1 cellular context compared by ENCODE assay signal in the genomic region with DNA sequence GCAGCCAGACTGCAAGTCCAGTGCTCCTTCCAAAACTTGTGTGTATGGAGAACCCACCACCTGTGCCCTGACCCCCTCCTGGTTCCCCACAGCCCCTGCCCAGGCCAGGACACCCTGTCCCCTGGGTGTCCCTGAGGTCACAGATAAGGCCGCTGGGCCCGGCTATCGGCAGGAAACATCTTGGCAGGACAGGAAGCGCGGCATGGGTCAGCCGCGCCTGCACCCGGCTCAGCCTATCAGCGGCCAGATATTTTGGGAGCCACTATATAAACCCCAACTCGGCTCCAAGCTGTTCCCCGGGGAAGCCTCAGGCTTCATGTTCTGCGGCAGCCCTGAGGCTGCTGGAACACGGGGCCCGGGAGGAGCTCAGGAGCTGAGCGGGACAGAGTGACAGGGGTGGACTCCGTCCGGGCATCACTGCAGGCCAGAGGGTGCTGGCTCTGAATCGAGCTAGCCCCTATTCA.
TF ChIP-seq lines count a peak whose summit lies in the region.

No MANE protein-coding gene starts in this region.

TF ChIP-seq in K562, 482 proteins besides CTCF, POLR2A, EP300 and RAD21 (continued from another document and continues in another):
- TF ChIP-seq TOE1 (IDR thresholded peaks at IDR 0.05; ENCODE audit: borderline replicate concordance), result no peak
- TF ChIP-seq TOE1 (CRISPR knock-in tag; IDR thresholded peaks at IDR 0.05; ENCODE audit: borderline replicate concordance, low read depth), result no peak
- TF ChIP-seq NR2C2 (CRISPR knock-in tag; IDR thresholded peaks at IDR 0.05), result no peak
- peak; percentile 82 for TF ChIP-seq NR2C2 (tag; IDR thresholded peaks at IDR 0.05)
- TF ChIP-seq CBX8 (IDR thresholded peaks at IDR 0.05; ENCODE audit: borderline replicate concordance, extremely low read depth, low read depth, low read length, poor library complexity, severe bottlenecking), result no peak
- TF ChIP-seq ZNF41 (CRISPR knock-in tag; conservative IDR thresholded peaks at IDR 0.05), result no peak
- TF ChIP-seq, protein P1, sequence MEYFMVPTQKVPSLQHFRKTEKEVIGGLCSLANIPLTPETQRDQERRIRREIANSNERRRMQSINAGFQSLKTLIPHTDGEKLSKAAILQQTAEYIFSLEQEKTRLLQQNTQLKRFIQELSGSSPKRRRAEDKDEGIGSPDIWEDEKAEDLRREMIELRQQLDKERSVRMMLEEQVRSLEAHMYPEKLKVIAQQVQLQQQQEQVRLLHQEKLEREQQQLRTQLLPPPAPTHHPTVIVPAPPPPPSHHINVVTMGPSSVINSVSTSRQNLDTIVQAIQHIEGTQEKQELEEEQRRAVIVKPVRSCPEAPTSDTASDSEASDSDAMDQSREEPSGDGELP (CRISPR knock-in tag; IDR thresholded peaks at IDR 0.05; ENCODE audit: borderline replicate concordance), result peak; percentile 60; the same call in 1 of the 2 replicates
- TF ChIP-seq ZNF589 (CRISPR knock-in tag; IDR thresholded peaks at IDR 0.05; ENCODE audit: low read depth), result peak; percentile 67
- TF ChIP-seq GTF2F1 (IDR thresholded peaks at IDR 0.05; ENCODE audit: low read depth, low read length), result 0 out of 2 replicates have a peak, but pooled peaks have one; percentile 47
- TF ChIP-seq, protein P2, sequence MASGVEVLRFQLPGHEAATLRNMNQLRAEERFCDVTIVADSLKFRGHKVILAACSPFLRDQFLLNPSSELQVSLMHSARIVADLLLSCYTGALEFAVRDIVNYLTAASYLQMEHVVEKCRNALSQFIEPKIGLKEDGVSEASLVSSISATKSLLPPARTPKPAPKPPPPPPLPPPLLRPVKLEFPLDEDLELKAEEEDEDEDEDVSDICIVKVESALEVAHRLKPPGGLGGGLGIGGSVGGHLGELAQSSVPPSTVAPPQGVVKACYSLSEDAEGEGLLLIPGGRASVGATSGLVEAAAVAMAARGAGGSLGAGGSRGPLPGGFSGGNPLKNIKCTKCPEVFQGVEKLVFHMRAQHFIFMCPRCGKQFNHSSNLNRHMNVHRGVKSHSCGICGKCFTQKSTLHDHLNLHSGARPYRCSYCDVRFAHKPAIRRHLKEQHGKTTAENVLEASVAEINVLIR (CRISPR knock-in tag; IDR thresholded peaks at IDR 0.05), result no peak
- TF ChIP-seq ARID1B (IDR thresholded peaks at IDR 0.05), result peak; percentile 98
- 0 out of 2 replicates have a peak, but pooled peaks have one; percentile 57 for TF ChIP-seq ZNF134 (CRISPR knock-in tag; conservative IDR thresholded peaks at IDR 0.05)
- no peak for TF ChIP-seq CREBBP (IDR thresholded peaks at IDR 0.05; ENCODE audit: low read depth, low read length)
- TF ChIP-seq POLR2AphosphoS5 (IDR thresholded peaks at IDR 0.05; ENCODE audit: control insufficient read depth, insufficient read depth, low read depth, low read length), result peak; percentile 86
- peak; percentile 75 for TF ChIP-seq POLR2B (IDR thresholded peaks at IDR 0.05; ENCODE audit: low read depth, partially characterized antibody)
- no peak for TF ChIP-seq EZH2 (IDR thresholded peaks at IDR 0.05; ENCODE audit: borderline replicate concordance, low read depth, low read length)
- peak; percentile 54 for TF ChIP-seq SMARCB1 (IDR thresholded peaks at IDR 0.05; ENCODE audit: insufficient read length, low read depth)
- TF ChIP-seq MEF2A (IDR thresholded peaks at IDR 0.05; ENCODE audit: control insufficient read depth, low read depth, low read length), result peak; percentile 76
- no peak for TF ChIP-seq ERF (CRISPR knock-in tag; IDR thresholded peaks at IDR 0.05)
- TF ChIP-seq JUN (IDR thresholded peaks at IDR 0.05; ENCODE audit: borderline replicate concordance, low read depth, low read length), result peak; percentile 37; the same call in 1 of the 2 replicates
- no peak for TF ChIP-seq JUN (CRISPR knock-in tag; IDR thresholded peaks at IDR 0.05; ENCODE audit: borderline replicate concordance)
- TF ChIP-seq, protein P3, sequence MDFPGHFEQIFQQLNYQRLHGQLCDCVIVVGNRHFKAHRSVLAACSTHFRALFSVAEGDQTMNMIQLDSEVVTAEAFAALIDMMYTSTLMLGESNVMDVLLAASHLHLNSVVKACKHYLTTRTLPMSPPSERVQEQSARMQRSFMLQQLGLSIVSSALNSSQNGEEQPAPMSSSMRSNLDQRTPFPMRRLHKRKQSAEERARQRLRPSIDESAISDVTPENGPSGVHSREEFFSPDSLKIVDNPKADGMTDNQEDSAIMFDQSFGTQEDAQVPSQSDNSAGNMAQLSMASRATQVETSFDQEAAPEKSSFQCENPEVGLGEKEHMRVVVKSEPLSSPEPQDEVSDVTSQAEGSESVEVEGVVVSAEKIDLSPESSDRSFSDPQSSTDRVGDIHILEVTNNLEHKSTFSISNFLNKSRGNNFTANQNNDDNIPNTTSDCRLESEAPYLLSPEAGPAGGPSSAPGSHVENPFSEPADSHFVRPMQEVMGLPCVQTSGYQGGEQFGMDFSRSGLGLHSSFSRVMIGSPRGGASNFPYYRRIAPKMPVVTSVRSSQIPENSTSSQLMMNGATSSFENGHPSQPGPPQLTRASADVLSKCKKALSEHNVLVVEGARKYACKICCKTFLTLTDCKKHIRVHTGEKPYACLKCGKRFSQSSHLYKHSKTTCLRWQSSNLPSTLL (IDR thresholded peaks at IDR 0.05), result no peak
- peak; percentile 92 for TF ChIP-seq CXXC5 (CRISPR knock-in tag; IDR thresholded peaks at IDR 0.05)
- no peak for TF ChIP-seq CEBPB (tag; IDR thresholded peaks at IDR 0.05)
- TF ChIP-seq, protein P4, sequence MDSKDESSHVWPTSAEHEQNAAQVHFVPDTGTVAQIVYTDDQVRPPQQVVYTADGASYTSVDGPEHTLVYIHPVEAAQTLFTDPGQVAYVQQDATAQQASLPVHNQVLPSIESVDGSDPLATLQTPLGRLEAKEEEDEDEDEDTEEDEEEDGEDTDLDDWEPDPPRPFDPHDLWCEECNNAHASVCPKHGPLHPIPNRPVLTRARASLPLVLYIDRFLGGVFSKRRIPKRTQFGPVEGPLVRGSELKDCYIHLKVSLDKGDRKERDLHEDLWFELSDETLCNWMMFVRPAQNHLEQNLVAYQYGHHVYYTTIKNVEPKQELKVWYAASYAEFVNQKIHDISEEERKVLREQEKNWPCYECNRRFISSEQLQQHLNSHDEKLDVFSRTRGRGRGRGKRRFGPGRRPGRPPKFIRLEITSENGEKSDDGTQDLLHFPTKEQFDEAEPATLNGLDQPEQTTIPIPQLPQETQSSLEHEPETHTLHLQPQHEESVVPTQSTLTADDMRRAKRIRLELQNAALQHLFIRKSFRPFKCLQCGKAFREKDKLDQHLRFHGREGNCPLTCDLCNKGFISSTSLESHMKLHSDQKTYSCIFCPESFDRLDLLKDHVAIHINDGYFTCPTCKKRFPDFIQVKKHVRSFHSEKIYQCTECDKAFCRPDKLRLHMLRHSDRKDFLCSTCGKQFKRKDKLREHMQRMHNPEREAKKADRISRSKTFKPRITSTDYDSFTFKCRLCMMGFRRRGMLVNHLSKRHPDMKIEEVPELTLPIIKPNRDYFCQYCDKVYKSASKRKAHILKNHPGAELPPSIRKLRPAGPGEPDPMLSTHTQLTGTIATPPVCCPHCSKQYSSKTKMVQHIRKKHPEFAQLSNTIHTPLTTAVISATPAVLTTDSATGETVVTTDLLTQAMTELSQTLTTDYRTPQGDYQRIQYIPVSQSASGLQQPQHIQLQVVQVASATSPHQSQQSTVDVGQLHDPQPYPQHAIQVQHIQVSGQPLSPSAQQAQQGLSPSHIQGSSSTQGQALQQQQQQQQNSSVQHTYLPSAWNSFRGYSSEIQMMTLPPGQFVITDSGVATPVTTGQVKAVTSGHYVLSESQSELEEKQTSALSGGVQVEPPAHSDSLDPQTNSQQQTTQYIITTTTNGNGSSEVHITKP (IDR thresholded peaks at IDR 0.05; ENCODE audit: partially characterized antibody), result peak; percentile 22
- TF ChIP-seq, protein P5, sequence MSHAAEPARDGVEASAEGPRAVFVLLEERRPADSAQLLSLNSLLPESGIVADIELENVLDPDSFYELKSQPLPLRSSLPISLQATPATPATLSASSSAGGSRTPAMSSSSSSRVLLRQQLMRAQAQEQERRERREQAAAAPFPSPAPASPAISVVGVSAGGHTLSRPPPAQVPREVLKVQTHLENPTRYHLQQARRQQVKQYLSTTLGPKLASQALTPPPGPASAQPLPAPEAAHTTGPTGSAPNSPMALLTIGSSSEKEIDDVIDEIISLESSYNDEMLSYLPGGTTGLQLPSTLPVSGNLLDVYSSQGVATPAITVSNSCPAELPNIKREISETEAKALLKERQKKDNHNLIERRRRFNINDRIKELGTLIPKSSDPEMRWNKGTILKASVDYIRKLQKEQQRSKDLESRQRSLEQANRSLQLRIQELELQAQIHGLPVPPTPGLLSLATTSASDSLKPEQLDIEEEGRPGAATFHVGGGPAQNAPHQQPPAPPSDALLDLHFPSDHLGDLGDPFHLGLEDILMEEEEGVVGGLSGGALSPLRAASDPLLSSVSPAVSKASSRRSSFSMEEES (CRISPR knock-in tag; IDR thresholded peaks at IDR 0.05), result no peak
- no peak for TF ChIP-seq WHSC1 (IDR thresholded peaks at IDR 0.05; ENCODE audit: low read length)
- TF ChIP-seq PPARD (CRISPR knock-in tag; IDR thresholded peaks at IDR 0.05), result no peak
- TF ChIP-seq ETV1 (tag; conservative IDR thresholded peaks at IDR 0.05; ENCODE audit: low read depth), result peak; percentile 99
- peak; percentile 71 for TF ChIP-seq ATF7 (IDR thresholded peaks at IDR 0.05)
- TF ChIP-seq PCBP1 (IDR thresholded peaks at IDR 0.05; ENCODE audit: low read depth, low read length, poor library complexity, severe bottlenecking), result peak; percentile 44
- peak; percentile 21 for TF ChIP-seq FOS (IDR thresholded peaks at IDR 0.05; ENCODE audit: extremely low read depth, insufficient read length)
- peak; percentile 80 for TF ChIP-seq HDAC3 (IDR thresholded peaks at IDR 0.05; ENCODE audit: borderline replicate concordance, partially characterized antibody)
- TF ChIP-seq DACH1 (IDR thresholded peaks at IDR 0.05; ENCODE audit: partially characterized antibody), result no peak
- peak; percentile 94 for TF ChIP-seq TEAD4 (IDR thresholded peaks at IDR 0.05; ENCODE audit: low read length)
- no peak for TF ChIP-seq TEAD4 (CRISPR knock-in tag; IDR thresholded peaks at IDR 0.05; ENCODE audit: borderline replicate concordance)
- 0 out of 2 replicates have a peak, but pooled peaks have one; percentile 72 for TF ChIP-seq RUNX1 (IDR thresholded peaks at IDR 0.05; ENCODE audit: low read depth)
- TF ChIP-seq, protein P6, sequence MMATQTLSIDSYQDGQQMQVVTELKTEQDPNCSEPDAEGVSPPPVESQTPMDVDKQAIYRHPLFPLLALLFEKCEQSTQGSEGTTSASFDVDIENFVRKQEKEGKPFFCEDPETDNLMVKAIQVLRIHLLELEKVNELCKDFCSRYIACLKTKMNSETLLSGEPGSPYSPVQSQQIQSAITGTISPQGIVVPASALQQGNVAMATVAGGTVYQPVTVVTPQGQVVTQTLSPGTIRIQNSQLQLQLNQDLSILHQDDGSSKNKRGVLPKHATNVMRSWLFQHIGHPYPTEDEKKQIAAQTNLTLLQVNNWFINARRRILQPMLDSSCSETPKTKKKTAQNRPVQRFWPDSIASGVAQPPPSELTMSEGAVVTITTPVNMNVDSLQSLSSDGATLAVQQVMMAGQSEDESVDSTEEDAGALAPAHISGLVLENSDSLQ (IDR thresholded peaks at IDR 0.05), result peak; percentile 69
- TF ChIP-seq RBM39 (optimal IDR thresholded peaks at IDR 0.05; ENCODE audit: low read depth, low read length), result no peak
- TF ChIP-seq, protein P7, sequence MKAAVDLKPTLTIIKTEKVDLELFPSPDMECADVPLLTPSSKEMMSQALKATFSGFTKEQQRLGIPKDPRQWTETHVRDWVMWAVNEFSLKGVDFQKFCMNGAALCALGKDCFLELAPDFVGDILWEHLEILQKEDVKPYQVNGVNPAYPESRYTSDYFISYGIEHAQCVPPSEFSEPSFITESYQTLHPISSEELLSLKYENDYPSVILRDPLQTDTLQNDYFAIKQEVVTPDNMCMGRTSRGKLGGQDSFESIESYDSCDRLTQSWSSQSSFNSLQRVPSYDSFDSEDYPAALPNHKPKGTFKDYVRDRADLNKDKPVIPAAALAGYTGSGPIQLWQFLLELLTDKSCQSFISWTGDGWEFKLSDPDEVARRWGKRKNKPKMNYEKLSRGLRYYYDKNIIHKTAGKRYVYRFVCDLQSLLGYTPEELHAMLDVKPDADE (conservative IDR thresholded peaks at IDR 0.05; ENCODE audit: control insufficient read depth, low read depth, low read length), result peak; percentile 85
- TF ChIP-seq FUS (optimal IDR thresholded peaks at IDR 0.05; ENCODE audit: low read depth, low read length), result no peak
- no peak for TF ChIP-seq ATF1 (CRISPR knock-in tag; IDR thresholded peaks at IDR 0.05)
- peak; percentile 76 for TF ChIP-seq ATF1 (tag; IDR thresholded peaks at IDR 0.05)
- TF ChIP-seq GATA2 (CRISPR knock-in tag; IDR thresholded peaks at IDR 0.05), result peak; percentile 88
- peak; percentile 45; the same call in 1 of the 2 replicates for TF ChIP-seq EP400 (IDR thresholded peaks at IDR 0.05)
- TF ChIP-seq, protein P8, sequence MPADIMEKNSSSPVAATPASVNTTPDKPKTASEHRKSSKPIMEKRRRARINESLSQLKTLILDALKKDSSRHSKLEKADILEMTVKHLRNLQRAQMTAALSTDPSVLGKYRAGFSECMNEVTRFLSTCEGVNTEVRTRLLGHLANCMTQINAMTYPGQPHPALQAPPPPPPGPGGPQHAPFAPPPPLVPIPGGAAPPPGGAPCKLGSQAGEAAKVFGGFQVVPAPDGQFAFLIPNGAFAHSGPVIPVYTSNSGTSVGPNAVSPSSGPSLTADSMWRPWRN (IDR thresholded peaks at IDR 0.05; ENCODE audit: low read depth), result peak; percentile 91
- TF ChIP-seq, protein P9, sequence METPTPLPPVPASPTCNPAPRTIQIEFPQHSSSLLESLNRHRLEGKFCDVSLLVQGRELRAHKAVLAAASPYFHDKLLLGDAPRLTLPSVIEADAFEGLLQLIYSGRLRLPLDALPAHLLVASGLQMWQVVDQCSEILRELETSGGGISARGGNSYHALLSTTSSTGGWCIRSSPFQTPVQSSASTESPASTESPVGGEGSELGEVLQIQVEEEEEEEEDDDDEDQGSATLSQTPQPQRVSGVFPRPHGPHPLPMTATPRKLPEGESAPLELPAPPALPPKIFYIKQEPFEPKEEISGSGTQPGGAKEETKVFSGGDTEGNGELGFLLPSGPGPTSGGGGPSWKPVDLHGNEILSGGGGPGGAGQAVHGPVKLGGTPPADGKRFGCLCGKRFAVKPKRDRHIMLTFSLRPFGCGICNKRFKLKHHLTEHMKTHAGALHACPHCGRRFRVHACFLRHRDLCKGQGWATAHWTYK (CRISPR knock-in tag; IDR thresholded peaks at IDR 0.05), result 0 out of 2 replicates have a peak, but pooled peaks have one; percentile 41
- TF ChIP-seq TCF3 (CRISPR knock-in tag; IDR thresholded peaks at IDR 0.05), result peak; percentile 95
- no peak for TF ChIP-seq ZNF311 (CRISPR knock-in tag; IDR thresholded peaks at IDR 0.05)
- TF ChIP-seq SMAD3 (CRISPR knock-in tag; conservative IDR thresholded peaks at IDR 0.05), result peak; percentile 67; the same call in 1 of the 2 replicates
- 0 out of 2 replicates have a peak, but pooled peaks have one; percentile 10 for TF ChIP-seq MAFK (IDR thresholded peaks at IDR 0.05; ENCODE audit: low read length)
- TF ChIP-seq U2AF1 (optimal IDR thresholded peaks at IDR 0.05; ENCODE audit: low read depth, low read length), result no peak
- TF ChIP-seq, protein P10, sequence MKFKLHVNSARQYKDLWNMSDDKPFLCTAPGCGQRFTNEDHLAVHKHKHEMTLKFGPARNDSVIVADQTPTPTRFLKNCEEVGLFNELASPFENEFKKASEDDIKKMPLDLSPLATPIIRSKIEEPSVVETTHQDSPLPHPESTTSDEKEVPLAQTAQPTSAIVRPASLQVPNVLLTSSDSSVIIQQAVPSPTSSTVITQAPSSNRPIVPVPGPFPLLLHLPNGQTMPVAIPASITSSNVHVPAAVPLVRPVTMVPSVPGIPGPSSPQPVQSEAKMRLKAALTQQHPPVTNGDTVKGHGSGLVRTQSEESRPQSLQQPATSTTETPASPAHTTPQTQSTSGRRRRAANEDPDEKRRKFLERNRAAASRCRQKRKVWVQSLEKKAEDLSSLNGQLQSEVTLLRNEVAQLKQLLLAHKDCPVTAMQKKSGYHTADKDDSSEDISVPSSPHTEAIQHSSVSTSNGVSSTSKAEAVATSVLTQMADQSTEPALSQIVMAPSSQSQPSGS (CRISPR knock-in tag; IDR thresholded peaks at IDR 0.05), result no peak
